Comparison of ENCODE assay signal across 1 cellular context in the genomic region with DNA sequence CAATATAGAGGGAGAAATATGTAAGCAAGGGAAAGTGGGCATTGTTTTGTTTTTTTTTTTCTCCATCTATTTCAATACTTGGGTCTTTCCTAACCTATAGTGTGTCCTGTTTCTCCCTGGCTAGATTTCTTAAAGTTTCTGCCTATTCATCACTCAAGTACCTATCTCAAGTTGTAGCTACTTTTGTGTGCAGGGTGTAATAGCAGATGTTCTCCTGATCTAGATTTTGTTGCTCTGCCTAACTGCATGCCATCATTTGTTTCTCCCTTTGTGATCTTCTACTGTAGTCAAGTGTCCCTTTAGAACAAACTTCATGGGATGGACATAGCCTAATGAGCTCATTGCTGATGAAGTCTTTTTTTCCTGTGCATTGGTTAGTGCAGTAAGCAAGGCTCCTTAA.
TF ChIP-seq lines count a peak whose summit lies in the region.

No MANE protein-coding gene starts in this region.

TF ChIP-seq in IMR-90, 13 proteins besides CTCF, POLR2A, EP300 and RAD21 (continued from another document):
- TF ChIP-seq NFE2L2 (IDR thresholded peaks at IDR 0.05; ENCODE audit: low read depth, low read length) (no peak), CHD1 (IDR thresholded peaks at IDR 0.05; ENCODE audit: low read depth, low read length) (no peak), BHLHE40 (IDR thresholded peaks at IDR 0.05; ENCODE audit: low read depth, low read length) (no peak), ELK1 (IDR thresholded peaks at IDR 0.05; ENCODE audit: borderline replicate concordance, low read depth, low read length) (no peak), RCOR1 (IDR thresholded peaks at IDR 0.05; ENCODE audit: insufficient replicate concordance, low read length) (no peak)
TF ChIP-seq in IMR-90: peak in this region for 0.
